In the genomic region with DNA sequence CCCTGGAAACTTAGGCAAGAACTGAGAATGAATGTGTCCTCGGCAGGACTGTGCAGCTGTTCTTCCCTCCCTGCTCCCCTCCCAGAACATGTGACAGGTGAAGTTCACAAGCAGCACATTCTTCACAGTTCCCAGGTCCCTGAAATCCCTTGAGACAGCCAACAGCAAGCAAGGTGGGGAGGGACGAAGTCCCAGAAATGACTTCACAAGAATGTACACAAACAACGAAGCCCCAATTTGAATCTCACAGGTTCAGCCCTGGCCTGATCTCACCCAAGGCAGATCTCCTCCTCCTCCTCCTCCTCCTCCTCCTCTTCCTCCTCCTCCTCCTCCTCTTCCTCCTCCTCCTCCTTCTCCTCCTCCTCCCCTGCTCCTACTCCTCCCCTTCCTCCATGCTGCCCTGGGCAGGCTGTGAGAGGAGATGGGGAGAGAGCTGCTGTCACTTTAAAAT, we compare ENCODE assay signal across 1 cellular context.
TF ChIP-seq lines count a peak whose summit lies in the region.

No MANE protein-coding gene starts in this region.

TF ChIP-seq in IMR-90, 13 proteins besides CTCF, POLR2A, EP300 and RAD21:
- TF ChIP-seq, protein P1, sequence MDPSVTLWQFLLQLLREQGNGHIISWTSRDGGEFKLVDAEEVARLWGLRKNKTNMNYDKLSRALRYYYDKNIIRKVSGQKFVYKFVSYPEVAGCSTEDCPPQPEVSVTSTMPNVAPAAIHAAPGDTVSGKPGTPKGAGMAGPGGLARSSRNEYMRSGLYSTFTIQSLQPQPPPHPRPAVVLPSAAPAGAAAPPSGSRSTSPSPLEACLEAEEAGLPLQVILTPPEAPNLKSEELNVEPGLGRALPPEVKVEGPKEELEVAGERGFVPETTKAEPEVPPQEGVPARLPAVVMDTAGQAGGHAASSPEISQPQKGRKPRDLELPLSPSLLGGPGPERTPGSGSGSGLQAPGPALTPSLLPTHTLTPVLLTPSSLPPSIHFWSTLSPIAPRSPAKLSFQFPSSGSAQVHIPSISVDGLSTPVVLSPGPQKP (IDR thresholded peaks at IDR 0.05; ENCODE audit: borderline replicate concordance, low read depth, low read length) = no peak
- TF ChIP-seq RFX5 (IDR thresholded peaks at IDR 0.05; ENCODE audit: low read depth, low read length) = no peak
- TF ChIP-seq NFE2L2 (IDR thresholded peaks at IDR 0.05; ENCODE audit: low read depth, low read length) = no peak
